Comparison of ENCODE assay signal across 17 cellular contexts in genomic region chr1:37432636-37433035, GRCh38.
"Had no signal": no experiment of that assay in that cellular context is flagged by ENCODE, and none has a peak within 500 bp of the region (broad histone marks: within the 10 kb centered on the region; RNA-seq: fewer than 3 reads in every experiment).

No MANE protein-coding gene starts in this region.

- H3K27ac Mint-ChIP-seq: naive thymus-derived CD4-positive, alpha-beta T cell; nephron progenitor cell; progenitor cell of endocrine pancreas had no signal

- H3K4me1 Mint-ChIP-seq: nephron progenitor cell had no signal

- H3K9me3 Mint-ChIP-seq: nephron progenitor cell had no signal

- H2AFZ ChIP-seq: hepatocyte had no signal

- H3K4me2 ChIP-seq: hepatocyte, smooth muscle cell had no signal

- H3K27ac ChIP-seq: coronary artery, hepatocyte, ovary had no signal

- DNase-seq: effector CD4-positive, alpha-beta T cell; foreskin melanocyte; head of caudate nucleus; left colon; mammary epithelial cell; naive thymus-derived CD4-positive, alpha-beta T cell; nephron progenitor cell; nucleus accumbens; ovary; stimulated activated CD4-positive, alpha-beta T cell treated with anti-CD3 and anti-CD28 coated beads, Interleukin-2, amount 100 ng/mL, for 48 hours; stimulated activated naive CD4-positive, alpha-beta T cell treated with Interleukin-2 at 50 U/mL for 16 hours; trophoblast cell had no signal

- H3K4me3 Mint-ChIP-seq: naive thymus-derived CD4-positive, alpha-beta T cell; nephron progenitor cell had no signal

- H3K4me3 ChIP-seq: coronary artery, hepatocyte, ovary, smooth muscle cell had no signal

- H3K27me3 ChIP-seq: ovary had no signal

- H3K36me3 Mint-ChIP-seq: naive thymus-derived CD4-positive, alpha-beta T cell had no signal

- H3K9me3 ChIP-seq: ovary had no signal

- ATAC-seq: left colon; naive thymus-derived CD4-positive, alpha-beta T cell; right cardiac atrium had no signal

- H3K79me2 ChIP-seq: hepatocyte had no signal

- H3K36me3 ChIP-seq: ovary had no signal
